Comparison of ENCODE assay signal across 11 cellular contexts in genomic region chr9:133945977-133946753, GRCh38. TPM values are rescaled to one million over a fixed set of nuclear protein-coding genes. Genes with fewer than 3 reads are reported as not detected.
DNase-seq lines count a peak whose midpoint lies in the region; ATAC-seq and TF ChIP-seq lines count a peak whose summit lies in the region.
"Had no signal": no experiment of that assay in that cellular context is flagged by ENCODE, and none has a peak within 500 bp of the region (broad histone marks: within the 10 kb centered on the region; RNA-seq: fewer than 3 reads in every experiment).

No MANE protein-coding gene starts in this region.

- H3K36me3 ChIP-seq in PC-3 (ENCODE audit: low read depth, low read length): no peaks in the 10 kb centered on the region
- H3K36me3 ChIP-seq: prostate gland had no signal

- no peaks in the 10 kb centered on the region for H3F3A ChIP-seq in PC-3 (ENCODE audit: low read length, unreplicated experiment)

- no peak overlapping the region for H3K27ac Mint-ChIP-seq in endothelial cell (ENCODE audit: unreplicated experiment)

- H3K27ac ChIP-seq in PC-3 (ENCODE audit: low read length): no peak overlapping the region
- H3K27ac ChIP-seq: GM23248, prostate gland had no signal

- TF ChIP-seq CTCF in GM12864 (IDR thresholded peaks at IDR 0.05; ENCODE audit: low read depth, low read length, missing control alignments): no peak
- TF ChIP-seq CTCF in endothelial cell (IDR thresholded peaks at IDR 0.05; ENCODE audit: unreplicated experiment): no peak
- TF ChIP-seq CTCF in PC-3 (conservative IDR thresholded peaks at IDR 0.05; ENCODE audit: low read depth, low read length): no peak

- intact Hi-C loops in PC-3 (cut with micrococcal nuclease): loop anchor here (2.0 kb wide), 1 partner anchor 45 kb away; no protein-coding TSS in a partner anchor

- H3K4me3 ChIP-seq in GM12864 (ENCODE audit: low read depth, low read length): peak overlapping the region; percentile 0
- H3K4me3 ChIP-seq in PC-3 (ENCODE audit: low read length): no peak overlapping the region
- H3K4me3 ChIP-seq: GM23248, prostate gland had no signal

- H3K9me3 Mint-ChIP-seq in endothelial cell (ENCODE audit: unreplicated experiment): no peaks in the 10 kb centered on the region

- BruUV-seq in PC-3 (replicated peaks; lab: Mats Ljungman, UMichigan): no TSS peak

- H3K27me3 ChIP-seq in PC-3 (ENCODE audit: low read length): no peaks in the 10 kb centered on the region

- H3K27me3 Mint-ChIP-seq in endothelial cell (ENCODE audit: unreplicated experiment): peaks cover 10% of the 10 kb centered on the region

- H3K9me2 ChIP-seq in PC-3 (replicated peaks; ENCODE audit: low read length): no peaks in the 10 kb centered on the region

- ATAC-seq in GM19467 (IDR thresholded peaks at IDR 0.05; ENCODE audit: unreplicated experiment): peak; percentile 43
- peak; percentile 45 for ATAC-seq in HG03354 (IDR thresholded peaks at IDR 0.05; ENCODE audit: poor library complexity, severe bottlenecking, unreplicated experiment)
- no peak for ATAC-seq in PC-3

- H3K9me3 ChIP-seq in PC-3 (ENCODE audit: low read length): no peaks in the 10 kb centered on the region
- H3K9me3 ChIP-seq: prostate gland had no signal

- peaks cover 16% of the 10 kb centered on the region for H3K4me1 ChIP-seq in PC-3 (ENCODE audit: insufficient read depth, low read length)
- H3K4me1 ChIP-seq: prostate gland had no signal

- POLR2A ChIA-PET in PC-3 (lab: Charles Lee; ENCODE audit: unreplicated experiment): no interaction called here

- H3K4me3 Mint-ChIP-seq in endothelial cell (ENCODE audit: unreplicated experiment): no peak overlapping the region

- H4K20me1 ChIP-seq in PC-3 (ENCODE audit: low read length): no peaks in the 10 kb centered on the region; the same call in 1 of the 2 replicates

- peaks cover 10% of the 10 kb centered on the region for H3K4me1 Mint-ChIP-seq in endothelial cell (ENCODE audit: unreplicated experiment)

- H3K4me2 ChIP-seq in PC-3 (ENCODE audit: low read length): no peak overlapping the region

- no peak overlapping the region for H2AFZ ChIP-seq in PC-3 (ENCODE audit: low read length)
- H2AFZ ChIP-seq: GM23248 had no signal

- CTCF ChIA-PET in PC-3 (lab: Charles Lee): no interaction called here

- H3K79me2 ChIP-seq in PC-3 (ENCODE audit: low read length): peaks cover 30% of the 10 kb centered on the region

- DNase-seq in GM12864 (ENCODE audit: low read depth) (no peak), left kidney (ENCODE audit: low read depth, low spot score) (peak; percentile 47), HuH-7 (ENCODE audit: low spot score) (no peak), endothelial cell (ENCODE audit: low spot score) (no peak), NCI-H524 treated with DMSO at 0.1 percent for 48 hours (lab: John Stamatoyannopoulos, UW) (no peak), PC-3 (no peak)
- DNase-seq: GM23248; stimulated activated naive CD4-positive, alpha-beta T cell had no signal

- no peaks in the 10 kb centered on the region for H3K36me3 Mint-ChIP-seq in endothelial cell (ENCODE audit: low read depth, unreplicated experiment)

- no peak overlapping the region for H3K9ac ChIP-seq in PC-3 (ENCODE audit: low read length)
- H3K9ac ChIP-seq: GM23248 had no signal

RNA-seq across cellular contexts. Expression of gene VAV2, which starts 46.0 kb away (rescaled TPM):
- total RNA-seq in endothelial cell (ENCODE audit: unreplicated experiment) (27.2 TPM), PC-3 (2014; rRNA removed) (9.7 and 15.9 TPM in 2 replicates)
